Comparison of ENCODE assay signal across 16 cellular contexts in the genomic region with DNA sequence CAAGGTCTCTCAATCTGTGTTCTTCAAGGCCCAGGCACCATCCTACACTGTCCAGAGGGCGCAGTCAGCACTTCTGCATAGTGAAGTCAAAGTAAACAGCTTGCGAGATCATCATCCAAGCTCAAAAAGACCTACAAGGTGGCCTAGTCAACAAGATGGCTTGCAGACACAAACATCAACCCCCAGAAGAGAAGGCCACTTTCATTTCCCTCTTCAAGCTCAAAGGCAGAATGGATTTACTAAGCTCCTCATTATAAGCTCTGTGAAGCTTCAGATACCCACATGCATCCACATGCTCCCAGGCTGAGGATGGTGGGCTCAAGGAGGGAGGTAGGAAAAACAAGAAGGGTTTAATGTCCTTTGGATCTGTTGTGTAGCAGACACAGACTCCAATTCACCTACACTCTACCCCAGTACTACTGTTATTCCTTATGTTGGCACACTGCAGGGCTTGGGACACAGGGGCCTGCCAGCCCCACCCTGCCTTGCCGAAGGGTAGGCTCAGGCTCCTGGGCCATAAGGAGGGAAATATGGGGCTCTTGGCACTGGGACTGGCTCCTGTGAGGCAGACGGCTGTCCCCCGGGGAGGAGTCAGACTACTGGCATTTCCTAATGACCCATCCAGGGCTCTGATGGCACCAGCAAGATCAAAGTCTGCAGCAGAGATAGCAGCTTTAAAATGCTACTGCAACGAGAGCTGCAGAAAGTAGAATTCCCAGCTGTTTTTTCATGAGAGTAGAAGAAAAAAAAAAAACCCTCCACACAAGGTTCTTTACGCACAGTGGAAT. TPM values are rescaled to one million over a fixed set of nuclear protein-coding genes. Genes with fewer than 3 reads are reported as not detected.
DNase-seq lines count a peak whose midpoint lies in the region; ATAC-seq and TF ChIP-seq lines count a peak whose summit lies in the region.
"Had no signal": no experiment of that assay in that cellular context is flagged by ENCODE, and none has a peak within 500 bp of the region (broad histone marks: within the 10 kb centered on the region; RNA-seq: fewer than 3 reads in every experiment).

No MANE protein-coding gene starts in this region.

- WGBS in smooth muscle cell (ENCODE audit: low lambda C conversion rate) = 30% methylated on average over 7 of the region's 7 CpGs

- H3K36me3 ChIP-seq in OCI-LY3 (replicated peaks; ENCODE audit: low read depth, low read length) (peaks cover 17% of the 10 kb centered on the region), smooth muscle cell (ENCODE audit: low read depth) (no peaks in the 10 kb centered on the region), uterus (no peaks in the 10 kb centered on the region)

- peaks cover 50% of the 10 kb centered on the region for H3K4me1 Mint-ChIP-seq in activated CD4-positive, alpha-beta memory T cell treated with anti-CD3 and anti-CD28 coated beads for 36 hours (ENCODE audit: low read depth)
- H3K4me1 Mint-ChIP-seq in activated CD4-positive, alpha-beta memory T cell treated with anti-CD3 and anti-CD28 coated beads, Interleukin-2, amount 10 ng/mL, durations not matched to agents 7 days and 5 days = peaks cover 43% of the 10 kb centered on the region
- H3K4me1 Mint-ChIP-seq in effector memory CD8-positive, alpha-beta T cell (ENCODE audit: low read depth in 2 of 2) = peaks cover 17 to 43% of the 10 kb centered on the region in 2 donors

- POLR2A ChIA-PET in activated CD4-positive, alpha-beta memory T cell treated with anti-CD3 and anti-CD28 coated beads for 36 hours (lab: Charles Lee) = interaction anchor here (0.7 kb wide), 1 partner anchor 195 kb away, joined by 3 read pairs; no protein-coding TSS in a partner anchor
- POLR2A ChIA-PET in activated CD4-positive, alpha-beta memory T cell treated with anti-CD3 and anti-CD28 coated beads, Interleukin-2, amount 10 ng/mL, durations not matched to agents 7 days and 5 days (lab: Charles Lee) = interaction anchor here (0.5 to 3.1 kb wide), 2 partner anchors 83 to 199 kb away, joined by 4 to 12 read pairs; a partner anchor contains a TSS

- TF ChIP-seq POLR2A in uterus (IDR thresholded peaks at IDR 0.05) = no peak

- CTCF ChIA-PET in activated CD4-positive, alpha-beta memory T cell treated with anti-CD3 and anti-CD28 coated beads for 36 hours (lab: Charles Lee) = interaction anchor here (0.6 to 2.7 kb wide), 7 partner anchors 30 to 271 kb away, joined by 3 to 17 read pairs (median 3); no protein-coding TSS in a partner anchor
- CTCF ChIA-PET in activated CD4-positive, alpha-beta memory T cell treated with anti-CD3 and anti-CD28 coated beads, Interleukin-2, amount 10 ng/mL, durations not matched to agents 7 days and 5 days (lab: Charles Lee) = interaction anchor here (0.7 to 2.4 kb wide), 3 partner anchors 13 to 272 kb away, joined by 3 to 10 read pairs (median 4); no protein-coding TSS in a partner anchor

- H4K20me1 ChIP-seq in OCI-LY3 (ENCODE audit: insufficient read depth, low read length) (peaks cover 50% of the 10 kb centered on the region), smooth muscle cell (ENCODE audit: low read depth) (peaks cover 89% of the 10 kb centered on the region)

- TF ChIP-seq CTCF in OCI-LY3 (IDR thresholded peaks at IDR 0.05; ENCODE audit: low read depth, low read length) = no peak
- TF ChIP-seq CTCF in fibroblast of mammary gland (conservative IDR thresholded peaks at IDR 0.05; ENCODE audit: control insufficient read depth, insufficient read depth, low read depth, low read length) = no peak
- no peak for TF ChIP-seq CTCF in smooth muscle cell (IDR thresholded peaks at IDR 0.05; ENCODE audit: borderline replicate concordance, insufficient read depth, poor library complexity, severe bottlenecking)
- TF ChIP-seq CTCF in uterus (IDR thresholded peaks at IDR 0.05) = no peak

- H3K4me1 ChIP-seq in OCI-LY3 (ENCODE audit: low read length) = peaks cover 23% of the 10 kb centered on the region
- peaks cover 6% of the 10 kb centered on the region for H3K4me1 ChIP-seq in smooth muscle cell (ENCODE audit: low read depth)
- peaks cover 0 to 4% of the 10 kb centered on the region in 2 donors for H3K4me1 ChIP-seq in uterus

- H3K9me3 Mint-ChIP-seq in activated CD4-positive, alpha-beta memory T cell treated with anti-CD3 and anti-CD28 coated beads for 36 hours = no peaks in the 10 kb centered on the region
- H3K9me3 Mint-ChIP-seq in activated CD4-positive, alpha-beta memory T cell treated with anti-CD3 and anti-CD28 coated beads, Interleukin-2, amount 10 ng/mL, durations not matched to agents 7 days and 5 days = no peaks in the 10 kb centered on the region
- no peaks in the 10 kb centered on the region for H3K9me3 Mint-ChIP-seq in effector memory CD8-positive, alpha-beta T cell

- H3K9ac ChIP-seq in OCI-LY3 (ENCODE audit: low read length) (no peak overlapping the region), smooth muscle cell (ENCODE audit: low read depth) (no peak overlapping the region)

- H3F3A ChIP-seq in smooth muscle cell (ENCODE audit: low read depth) = peaks cover 21% of the 10 kb centered on the region

- peak overlapping the region; percentile 34 for H3K4me2 ChIP-seq in OCI-LY3 (ENCODE audit: low read length)
- peak overlapping the region; percentile 71 for H3K4me2 ChIP-seq in smooth muscle cell

- intact Hi-C loops in activated CD4-positive, alpha-beta memory T cell treated with anti-CD3 and anti-CD28 coated beads for 36 hours (cut with micrococcal nuclease) = no loop called here
- intact Hi-C loops in uterus (cut with DNase I; ENCODE audit: low total_unique reads) = no loop called here

- H3K27ac Mint-ChIP-seq in activated CD4-positive, alpha-beta memory T cell treated with anti-CD3 and anti-CD28 coated beads for 36 hours = peak overlapping the region; percentile 30
- no peak overlapping the region for H3K27ac Mint-ChIP-seq in activated CD4-positive, alpha-beta memory T cell treated with anti-CD3 and anti-CD28 coated beads, Interleukin-2, amount 10 ng/mL, durations not matched to agents 7 days and 5 days
- peak overlapping the region in 1 of 2 donors; percentile 59 for H3K27ac Mint-ChIP-seq in effector memory CD8-positive, alpha-beta T cell

- H3K9me3 ChIP-seq in OCI-LY3 (ENCODE audit: insufficient read depth, low read length) = no peaks in the 10 kb centered on the region
- H3K9me3 ChIP-seq in smooth muscle cell (replicated peaks; ENCODE audit: low read depth) = no peaks in the 10 kb centered on the region
- H3K9me3 ChIP-seq in uterus = no peaks in the 10 kb centered on the region

- H3K4me3 Mint-ChIP-seq in activated CD4-positive, alpha-beta memory T cell treated with anti-CD3 and anti-CD28 coated beads for 36 hours = no peak overlapping the region
- H3K4me3 Mint-ChIP-seq in activated CD4-positive, alpha-beta memory T cell treated with anti-CD3 and anti-CD28 coated beads, Interleukin-2, amount 10 ng/mL, durations not matched to agents 7 days and 5 days = no peak overlapping the region
- H3K4me3 Mint-ChIP-seq in effector memory CD8-positive, alpha-beta T cell = no peak overlapping the region

- H3K27ac ChIP-seq in OCI-LY3 (ENCODE audit: low read length) (peak overlapping the region; percentile 15; the same call in 1 of the 2 replicates), smooth muscle cell (ENCODE audit: low read depth) (peak overlapping the region; percentile 78), uterus (no peak overlapping the region)
- H3K27ac ChIP-seq: HL-60 had no signal

- peaks cover 16% of the 10 kb centered on the region for H3K36me3 Mint-ChIP-seq in activated CD4-positive, alpha-beta memory T cell treated with anti-CD3 and anti-CD28 coated beads for 36 hours
- H3K36me3 Mint-ChIP-seq in activated CD4-positive, alpha-beta memory T cell treated with anti-CD3 and anti-CD28 coated beads, Interleukin-2, amount 10 ng/mL, durations not matched to agents 7 days and 5 days (ENCODE audit: low read depth) = peaks cover 31% of the 10 kb centered on the region
- peaks cover 30% of the 10 kb centered on the region for H3K36me3 Mint-ChIP-seq in effector memory CD8-positive, alpha-beta T cell (ENCODE audit: insufficient read depth)

- H2AFZ ChIP-seq in OCI-LY3 (ENCODE audit: low read depth, low read length) (no peak overlapping the region), smooth muscle cell (ENCODE audit: low read depth) (no peak overlapping the region)

- H3K4me3 ChIP-seq in OCI-LY3 (ENCODE audit: low read length) (no peak overlapping the region), fibroblast of mammary gland (ENCODE audit: control insufficient read depth, low read depth, low read length) (no peak overlapping the region), smooth muscle cell (no peak overlapping the region), uterus (no peak overlapping the region)

- peaks cover 46% of the 10 kb centered on the region for H3K79me2 ChIP-seq in OCI-LY3 (ENCODE audit: low read length)
- H3K79me2 ChIP-seq in smooth muscle cell (ENCODE audit: low read depth) = peaks cover 10% of the 10 kb centered on the region

- no peaks in the 10 kb centered on the region for H3K27me3 ChIP-seq in OCI-LY3 (ENCODE audit: low read depth, low read length)
- H3K27me3 ChIP-seq in smooth muscle cell (ENCODE audit: low read depth) = no peaks in the 10 kb centered on the region
- no peaks in the 10 kb centered on the region for H3K27me3 ChIP-seq in uterus

- DNase-seq in activated CD4-positive, alpha-beta memory T cell treated with anti-CD3 and anti-CD28 coated beads for 36 hours = no peak
- no peak for DNase-seq in activated CD4-positive, alpha-beta memory T cell treated with anti-CD3 and anti-CD28 coated beads, Interleukin-2, amount 10 ng/mL, durations not matched to agents 7 days and 5 days
- DNase-seq in fibroblast of mammary gland (ENCODE audit: low read depth) (peak; percentile 60), smooth muscle cell (lab: John Stamatoyannopoulos, UW; ENCODE audit: unreplicated experiment) (no peak), uterus (no peak)
- DNase-seq in effector memory CD8-positive, alpha-beta T cell = no peak
- DNase-seq: activated T-cell treated with anti-CD3 and anti-CD28 coated beads, Interleukin-2, amount 50 U/mL, for 48 hours; left cardiac atrium; NCI-H345; stimulated activated naive CD4-positive, alpha-beta T cell; SW 1271 had no signal

- no peaks in the 10 kb centered on the region for H3K27me3 Mint-ChIP-seq in activated CD4-positive, alpha-beta memory T cell treated with anti-CD3 and anti-CD28 coated beads for 36 hours
- no peaks in the 10 kb centered on the region for H3K27me3 Mint-ChIP-seq in activated CD4-positive, alpha-beta memory T cell treated with anti-CD3 and anti-CD28 coated beads, Interleukin-2, amount 10 ng/mL, durations not matched to agents 7 days and 5 days
- H3K27me3 Mint-ChIP-seq in effector memory CD8-positive, alpha-beta T cell = no peaks in the 10 kb centered on the region

- ATAC-seq in GM18870 (IDR thresholded peaks at IDR 0.05; ENCODE audit: unreplicated experiment) = no peak
- no peak for ATAC-seq in effector memory CD8-positive, alpha-beta T cell (replicated peaks)

RNA-seq across cellular contexts. Expression of a gene that starts 42.0 kb away (rescaled TPM):
- 1 to 10 TPM; 1.5 to 1.9 TPM for total RNA-seq in activated CD4-positive, alpha-beta memory T cell treated with anti-CD3 and anti-CD28 coated beads for 36 hours
- 1 to 10 TPM; 1.9 to 2.4 TPM for total RNA-seq in activated CD4-positive, alpha-beta memory T cell treated with anti-CD3 and anti-CD28 coated beads, Interleukin-2, amount 10 ng/mL, durations not matched to agents 7 days and 5 days
- total RNA-seq in smooth muscle cell (0.63 and 0.99 TPM in 2 replicates), uterus (1 to 10 TPM in 1 of 4 donors, under 1 TPM in 1, not detected in 2; 0.62 to 2.0 TPM)
- 0.41 and 0.70 TPM in 2 replicates for polyA plus RNA-seq in smooth muscle cell
- total RNA-seq: H4, skeletal muscle tissue had no signal

Comparison
In these comparisons a context has a peak if more than half of its experiments do, and no peak if none do; other contexts are left out.
1. H3K27ac ChIP-seq: peak in OCI-LY3 (single experiment) and smooth muscle cell (single experiment); none in uterus (0 of 2).